28 cellular contexts compared by ENCODE assay signal in genomic region chr1:108007070-108007469, GRCh38. TPM values are rescaled to one million over a fixed set of nuclear protein-coding genes. Genes with fewer than 3 reads are reported as not detected.
DNase-seq lines count a peak whose midpoint lies in the region; ATAC-seq, FAIRE-seq and TF ChIP-seq lines count a peak whose summit lies in the region.
"Had no signal": no experiment of that assay in that cellular context is flagged by ENCODE, and none has a peak within 500 bp of the region (broad histone marks: within the 10 kb centered on the region; RNA-seq: fewer than 3 reads in every experiment).

No MANE protein-coding gene starts in this region.

- H3K27ac ChIP-seq in MM.1S (ENCODE audit: low read length) (no peak overlapping the region), SU-DHL-6 (ENCODE audit: low read depth, low read length) (no peak overlapping the region)
- no peak overlapping the region for H3K27ac ChIP-seq in CD4-positive, alpha-beta T cell (ENCODE audit: low read depth, low read length)
- H3K27ac ChIP-seq: A549, Peyer's patch had no signal

- H3K27me3 Mint-ChIP-seq in naive B cell: no peaks in the 10 kb centered on the region
- H3K27me3 Mint-ChIP-seq in CD4-positive, alpha-beta T cell: no peaks in the 10 kb centered on the region

- H3K36me3 ChIP-seq in MM.1S (replicated peaks; ENCODE audit: insufficient read depth, low read length) (no peaks in the 10 kb centered on the region), SU-DHL-6 (ENCODE audit: low read length) (no peaks in the 10 kb centered on the region)
- H3K36me3 ChIP-seq: Peyer's patch had no signal

- H3K9me3 Mint-ChIP-seq in naive B cell: peaks cover 0 to 3% (median 0%) of the 10 kb centered on the region in 7 donors
- no peaks in the 10 kb centered on the region for H3K9me3 Mint-ChIP-seq in CD4-positive, alpha-beta T cell
- H3K9me3 Mint-ChIP-seq: CD8-positive, alpha-beta T cell had no signal

- H3K4me1 ChIP-seq in MM.1S (ENCODE audit: low read length): peaks cover 21% of the 10 kb centered on the region
- H3K4me1 ChIP-seq: A549, Caco-2, Peyer's patch had no signal

- CTCF ChIA-PET in CD4-positive, alpha-beta T cell (lab: Charles Lee): no interaction called here

- H3K79me2 ChIP-seq in MM.1S (ENCODE audit: low read length) (no peaks in the 10 kb centered on the region), SU-DHL-6 (ENCODE audit: insufficient read depth, low read length) (no peaks in the 10 kb centered on the region)

- ATAC-seq in naive B cell (ENCODE audit: low read depth in 2 of 2): peak; percentile 32 to 59
- no peak for ATAC-seq in CD4-positive, alpha-beta T cell (ENCODE audit: poor library complexity)
- ATAC-seq: A549; CD8-positive, alpha-beta T cell had no signal

- H3K27me3 ChIP-seq in MM.1S (replicated peaks; ENCODE audit: insufficient read depth, low read length) (no peaks in the 10 kb centered on the region), SU-DHL-6 (ENCODE audit: low read length) (no peaks in the 10 kb centered on the region)
- H3K27me3 ChIP-seq in CD4-positive, alpha-beta T cell (ENCODE audit: control insufficient read depth, insufficient read depth, low read length): no peaks in the 10 kb centered on the region
- H3K27me3 ChIP-seq: Peyer's patch had no signal

- H2AFZ ChIP-seq in MM.1S (ENCODE audit: low read length): no peak overlapping the region
- H2AFZ ChIP-seq in SU-DHL-6 (ENCODE audit: low read depth, low read length, severe bottlenecking): peak overlapping the region; percentile 37

- no peak for FAIRE-seq in GM12892 (lab: Jason Lieb, UNC)
- FAIRE-seq: A549, GM18507 had no signal

- no peaks in the 10 kb centered on the region for H3K9me3 ChIP-seq in MM.1S (replicated peaks; ENCODE audit: insufficient read depth, low read length)
- no peaks in the 10 kb centered on the region for H3K9me3 ChIP-seq in SU-DHL-6 (ENCODE audit: insufficient read depth, low read length)
- H3K9me3 ChIP-seq in CD4-positive, alpha-beta T cell (ENCODE audit: control insufficient read depth, low read length): no peaks in the 10 kb centered on the region
- H3K9me3 ChIP-seq: A549, Caco-2, Peyer's patch had no signal

- H3K9ac ChIP-seq in MM.1S (ENCODE audit: low read length) (no peak overlapping the region), SU-DHL-6 (ENCODE audit: low read length) (no peak overlapping the region)

- DNase-seq in MM.1S (no peak), naive B cell (no peak), amygdala (lab: John Stamatoyannopoulos, UW) (no peak), GM12892 (ENCODE audit: insufficient read length) (no peak), NCI-H1930 (lab: John Stamatoyannopoulos, UW) (no peak)
- DNase-seq in CD4-positive, alpha-beta T cell: no peak
- DNase-seq: AML-193; C1 segment of cervical spinal cord; CD8-positive, alpha-beta T cell; DMS 273 treated with DMSO at 0.1 percent for 48 hours; DMS79 treated with DMSO at 0.1 percent for 48 hours; GF-D8; IMR-90; KG1; NCI-H1048; NCI-H1417; NCI-H1694; NCI-H2081 treated with DMSO at 0.1 percent for 48 hours; NCI-H446; NCI-H524 treated with DMSO at 0.1 percent for 48 hours; NCI-H774; NK-92 treated with Interleukin-12 subunit alpha and Interleukin-12 subunit beta, amount 100 ng/mL, for 24 hours; Peyer's patch; SHP77 treated with DMSO at 0.1 percent for 48 hours had no signal

- H3F3A ChIP-seq in MM.1S (ENCODE audit: insufficient read depth, low read length) (no peaks in the 10 kb centered on the region; the same call in 1 of the 2 replicates), SU-DHL-6 (ENCODE audit: insufficient read depth) (no peaks in the 10 kb centered on the region)

- peak overlapping the region in 7 of 8 donors; percentile 4 to 73 (median 24) for H3K4me3 Mint-ChIP-seq in naive B cell
- no peak overlapping the region for H3K4me3 Mint-ChIP-seq in CD4-positive, alpha-beta T cell
- H3K4me3 Mint-ChIP-seq: CD8-positive, alpha-beta T cell had no signal

- POLR2A ChIA-PET in CD4-positive, alpha-beta T cell (lab: Charles Lee): no interaction called here

- H4K20me1 ChIP-seq in MM.1S (ENCODE audit: insufficient read depth, low read length): no peaks in the 10 kb centered on the region
- no peaks in the 10 kb centered on the region for H4K20me1 ChIP-seq in SU-DHL-6 (ENCODE audit: low read depth, low read length)

- no peak for TF ChIP-seq CTCF in MM.1S (IDR thresholded peaks at IDR 0.05; ENCODE audit: low read length)
- no peak for TF ChIP-seq CTCF in SU-DHL-6 (IDR thresholded peaks at IDR 0.05; ENCODE audit: insufficient read depth, low read length, poor library complexity, severe bottlenecking)
- no peak for TF ChIP-seq CTCF in CD4-positive, alpha-beta T cell (IDR thresholded peaks at IDR 0.05)

- intact Hi-C loops in CD4-positive, alpha-beta T cell (cut with DNase I, micrococcal nuclease): no loop called here

- H3K4me2 ChIP-seq in MM.1S (ENCODE audit: low read depth, low read length) (peak overlapping the region; percentile 57; the same call in 1 of the 2 replicates), SU-DHL-6 (ENCODE audit: low read depth, low read length, poor library complexity, severe bottlenecking) (peak overlapping the region; percentile 7)
- H3K4me2 ChIP-seq: A549 had no signal

- TF ChIP-seq POLR2A in GM12892 (IDR thresholded peaks at IDR 0.05; ENCODE audit: low read depth, low read length): no peak

- H3K4me3 ChIP-seq in MM.1S (ENCODE audit: low read length) (no peak overlapping the region), SU-DHL-6 (ENCODE audit: insufficient read depth, low read length, poor library complexity, severe bottlenecking) (no peak overlapping the region)
- H3K4me3 ChIP-seq: A549, Peyer's patch had no signal

- H3K9me2 ChIP-seq in MM.1S (replicated peaks; ENCODE audit: insufficient read depth, low read length) (no peaks in the 10 kb centered on the region), SU-DHL-6 (replicated peaks; ENCODE audit: insufficient read depth, low read length) (no peaks in the 10 kb centered on the region)

- peaks cover 25 to 45% (median 26%) of the 10 kb centered on the region in 3 donors for H3K4me1 Mint-ChIP-seq in naive B cell
- no peaks in the 10 kb centered on the region for H3K4me1 Mint-ChIP-seq in CD4-positive, alpha-beta T cell (ENCODE audit: low read depth)

- H3K36me3 Mint-ChIP-seq in naive B cell: no peaks in the 10 kb centered on the region
- H3K36me3 Mint-ChIP-seq in CD4-positive, alpha-beta T cell (ENCODE audit: low read depth): no peaks in the 10 kb centered on the region
- H3K36me3 Mint-ChIP-seq: CD8-positive, alpha-beta T cell had no signal

- H3K27ac Mint-ChIP-seq in naive B cell: peak overlapping the region; percentile 12 to 79 (median 62)
- H3K27ac Mint-ChIP-seq in CD4-positive, alpha-beta T cell: no peak overlapping the region
- H3K27ac Mint-ChIP-seq: CD8-positive, alpha-beta T cell had no signal

RNA-seq across cellular contexts. Expression of gene VAV3, which starts 42.1 kb away (rescaled TPM):
- 10 to 100 TPM; 24.8 to 45.9 (median 33.6) TPM for polyA plus RNA-seq in naive B cell (ENCODE audit: low read depth in 6 of 6)
- 0.21 TPM for polyA plus RNA-seq in GM12892 (2012; ENCODE audit: missing spikeins)
- total RNA-seq in CD4-positive, alpha-beta T cell: 1 to 10 TPM; 5.5 to 5.6 TPM
